Comparison of ENCODE assay signal across 1 cellular context in the genomic region with DNA sequence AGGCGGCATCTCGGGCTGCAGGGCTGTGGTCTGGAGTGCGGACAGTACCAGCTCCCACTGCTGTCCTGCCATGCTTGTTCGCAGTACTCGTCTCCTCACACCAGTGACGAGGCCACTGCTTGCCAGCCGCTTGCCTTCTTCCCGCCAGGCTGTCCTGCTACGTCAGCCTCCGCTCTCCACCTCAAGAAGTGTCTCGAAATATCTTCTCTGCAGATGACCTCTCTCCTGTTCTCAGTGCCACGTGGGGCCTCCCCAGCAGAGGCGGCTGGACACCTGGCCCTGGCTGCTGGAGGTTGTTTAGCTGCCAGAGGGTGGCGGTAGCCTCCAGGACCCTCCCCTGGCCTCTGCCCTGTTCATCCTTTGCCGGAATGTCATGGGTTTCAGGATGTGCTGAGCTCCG.
TF ChIP-seq lines count a peak whose summit lies in the region.

No MANE protein-coding gene starts in this region.

TF ChIP-seq in GM23338, 12 proteins besides CTCF, POLR2A, EP300 and RAD21 (continued from another document):
- TF ChIP-seq ZNF462 (CRISPR knock-in tag; IDR thresholded peaks at IDR 0.05) (no peak), JUNB (IDR thresholded peaks at IDR 0.05; ENCODE audit: unreplicated experiment) (no peak), EZH2phosphoT487 (IDR thresholded peaks at IDR 0.05; ENCODE audit: unreplicated experiment) (no peak), EZH2 (IDR thresholded peaks at IDR 0.05; ENCODE audit: low read depth, unreplicated experiment) (no peak)
